8 cellular contexts compared by ENCODE assay signal in the genomic region with DNA sequence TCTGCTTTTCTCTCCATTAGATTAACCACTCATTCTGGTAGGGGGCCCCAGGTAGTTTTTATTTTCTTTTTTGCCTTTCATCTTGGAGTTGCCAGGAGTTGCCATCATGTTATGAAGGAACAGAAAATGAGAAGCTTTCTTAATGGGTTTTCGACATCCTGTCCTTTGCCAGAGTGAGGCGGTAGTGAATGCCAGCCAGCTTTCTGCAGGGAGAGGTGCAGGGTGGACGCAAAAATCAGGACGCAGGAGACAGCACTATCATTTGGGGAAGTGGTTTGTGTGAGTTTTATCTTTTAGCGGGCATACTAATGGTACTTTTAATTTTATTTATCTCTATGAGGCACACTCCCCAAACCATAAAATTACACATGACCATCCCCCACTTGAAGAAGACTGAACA.
DNase-seq lines count a peak whose midpoint lies in the region; ATAC-seq and TF ChIP-seq lines count a peak whose summit lies in the region.

No MANE protein-coding gene starts in this region.

- H3K9me3 Mint-ChIP-seq in activated naive CD8-positive, alpha-beta T cell treated with anti-CD3 and anti-CD28 coated beads, Interleukin-2, amount 50 U/mL, for 24 hours = no peaks in the 10 kb centered on the region

- peaks cover 24% of the 10 kb centered on the region; the same call in 1 of the 2 replicates for H3K4me1 ChIP-seq in HUES6 (ENCODE audit: control insufficient read depth, insufficient read depth, low read length)
- H3K4me1 ChIP-seq in iPS-18a (ENCODE audit: control insufficient read depth, low read depth, low read length) = peaks cover 26% of the 10 kb centered on the region
- peaks cover 0 to 40% (median 31%) of the 10 kb centered on the region in 5 donors for H3K4me1 ChIP-seq in subcutaneous abdominal adipose tissue (ENCODE audit: control insufficient read depth in 5 of 5, insufficient read depth in 5 of 5, low read length in 5 of 5)

- H3K4me3 ChIP-seq in AG10803 (ENCODE audit: low read length) = peak overlapping the region; percentile 76
- H3K4me3 ChIP-seq in HUES6 (ENCODE audit: low read depth, low read length) = peak overlapping the region; percentile 91
- H3K4me3 ChIP-seq in iPS-18a (ENCODE audit: low read length) = peak overlapping the region; percentile 78
- peak overlapping the region; percentile 72 to 92 (median 89) for H3K4me3 ChIP-seq in subcutaneous abdominal adipose tissue (ENCODE audit: low read depth in 1 of 5, low read length in 5 of 5)

- peak; percentile 48 for TF ChIP-seq CTCF in AG10803 (conservative IDR thresholded peaks at IDR 0.05; ENCODE audit: low read length)

- H3K27me3 ChIP-seq in HUES6 (ENCODE audit: control insufficient read depth, insufficient read depth, low read length) (no peaks in the 10 kb centered on the region), iPS-18a (ENCODE audit: control insufficient read depth, insufficient read depth, low read length) (peaks cover 6% of the 10 kb centered on the region), subcutaneous abdominal adipose tissue (ENCODE audit: control insufficient read depth in 5 of 5, insufficient read depth in 4 of 5, low read length in 5 of 5) (no peaks in the 10 kb centered on the region)

- no peak overlapping the region for H3K27ac Mint-ChIP-seq in activated naive CD8-positive, alpha-beta T cell treated with anti-CD3 and anti-CD28 coated beads, Interleukin-2, amount 50 U/mL, for 24 hours

- H3K27ac ChIP-seq in HUES6 (ENCODE audit: low read depth, low read length) = no peak overlapping the region
- H3K27ac ChIP-seq in iPS-18a (ENCODE audit: low read length) = no peak overlapping the region
- peak overlapping the region; percentile 86 for H3K27ac ChIP-seq in subcutaneous abdominal adipose tissue (ENCODE audit: low read depth, low read length)

- H3K9me3 ChIP-seq in HUES6 (ENCODE audit: control insufficient read depth, insufficient read depth, low read depth, low read length) (peaks cover 5% of the 10 kb centered on the region; the same call in 1 of the 2 replicates), iPS-18a (ENCODE audit: control insufficient read depth, low read depth, low read length) (no peaks in the 10 kb centered on the region), subcutaneous abdominal adipose tissue (ENCODE audit: control insufficient read depth in 5 of 5, low read length in 5 of 5) (no peaks in the 10 kb centered on the region)

- H3K4me1 Mint-ChIP-seq in activated naive CD8-positive, alpha-beta T cell treated with anti-CD3 and anti-CD28 coated beads, Interleukin-2, amount 50 U/mL, for 24 hours = peaks cover 18% of the 10 kb centered on the region

- peak; percentile 52 for DNase-seq in AG10803 (ENCODE audit: low read depth)
- no peak for DNase-seq in activated naive CD8-positive, alpha-beta T cell treated with anti-CD3 and anti-CD28 coated beads, Interleukin-2, amount 50 U/mL, for 24 hours

- peaks cover 2% of the 10 kb centered on the region; the same call in 1 of the 2 replicates for H3K36me3 ChIP-seq in HUES6 (ENCODE audit: control insufficient read depth, insufficient read depth, low read length)
- no peaks in the 10 kb centered on the region for H3K36me3 ChIP-seq in iPS-18a (ENCODE audit: control insufficient read depth, low read depth, low read length)
- peaks cover 0 to 5% (median 0%) of the 10 kb centered on the region in 5 donors for H3K36me3 ChIP-seq in subcutaneous abdominal adipose tissue (ENCODE audit: control insufficient read depth in 5 of 5, insufficient read depth in 5 of 5, low read length in 5 of 5)

- H3K9ac ChIP-seq in HUES6 (ENCODE audit: low read length) (peak overlapping the region; percentile 90), iPS-18a (ENCODE audit: low read length) (peak overlapping the region; percentile 73), subcutaneous abdominal adipose tissue (ENCODE audit: low read length in 5 of 5) (peak overlapping the region in 3 of 5 donors; percentile 71 to 78 (median 76))

- no peaks in the 10 kb centered on the region for H3K36me3 Mint-ChIP-seq in activated naive CD8-positive, alpha-beta T cell treated with anti-CD3 and anti-CD28 coated beads, Interleukin-2, amount 50 U/mL, for 24 hours (ENCODE audit: low read depth)

- H3K27me3 Mint-ChIP-seq in activated naive CD8-positive, alpha-beta T cell treated with anti-CD3 and anti-CD28 coated beads, Interleukin-2, amount 50 U/mL, for 24 hours = peaks cover 60% of the 10 kb centered on the region

- H3K4me3 Mint-ChIP-seq in activated naive CD8-positive, alpha-beta T cell treated with anti-CD3 and anti-CD28 coated beads, Interleukin-2, amount 50 U/mL, for 24 hours = peak overlapping the region; percentile 51

- no peak for ATAC-seq in activated naive CD8-positive, alpha-beta T cell treated with anti-CD3 and anti-CD28 coated beads, Interleukin-2, amount 50 U/mL, for 24 hours
- ATAC-seq in GM21390 (IDR thresholded peaks at IDR 0.05; ENCODE audit: unreplicated experiment) (no peak), HG02763 (IDR thresholded peaks at IDR 0.05; ENCODE audit: unreplicated experiment) (no peak), GM18870 (IDR thresholded peaks at IDR 0.05; ENCODE audit: unreplicated experiment) (no peak)
